1 cellular context compared by ENCODE assay signal in the genomic region with DNA sequence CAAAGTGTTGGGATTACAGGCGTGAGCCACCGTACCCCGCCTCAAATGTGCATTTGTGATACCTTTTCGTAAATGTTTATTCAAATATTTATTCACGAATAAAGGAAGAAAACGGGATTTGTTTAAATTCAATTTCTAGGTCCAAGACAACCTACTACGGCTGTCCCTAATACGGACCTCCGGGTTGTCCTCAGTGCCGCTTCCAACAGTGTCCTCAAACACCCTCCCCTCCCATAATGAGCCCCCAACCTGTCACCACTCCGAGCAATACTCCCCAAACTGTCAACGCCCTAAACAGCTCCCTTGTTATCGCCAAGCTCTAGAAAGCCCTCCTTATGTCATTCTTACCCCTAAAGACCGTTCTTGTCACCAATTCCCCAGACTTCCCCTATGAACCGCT.
A peak's percentile ranks its signal among the peaks of the same experiment; 100 is the strongest.
TF ChIP-seq lines count a peak whose summit lies in the region.

No MANE protein-coding gene starts in this region.

TF ChIP-seq in GM12878, 131 proteins besides CTCF, POLR2A, EP300 and RAD21:
- TF ChIP-seq BACH1 (IDR thresholded peaks at IDR 0.05; ENCODE audit: borderline replicate concordance) (0 out of 2 replicates have a peak, but pooled peaks have one; percentile 5), NFXL1 (IDR thresholded peaks at IDR 0.05; ENCODE audit: borderline replicate concordance) (no peak), POLR2AphosphoS2 (IDR thresholded peaks at IDR 0.05; ENCODE audit: low read depth, low read length) (peak; percentile 11; the same call in 1 of the 2 replicates), HDGF (IDR thresholded peaks at IDR 0.05) (0 out of 2 replicates have a peak, but pooled peaks have one; percentile 97)
